29 cellular contexts compared by ENCODE assay signal in genomic region chr5:86780018-86780417, GRCh38.
"Had no signal": no experiment of that assay in that cellular context is flagged by ENCODE, and none has a peak within 500 bp of the region (broad histone marks: within the 10 kb centered on the region; RNA-seq: fewer than 3 reads in every experiment).

No MANE protein-coding gene starts in this region.

- H3K27me3 Mint-ChIP-seq: dendritic cell treated with granulocyte-macrophage colony-stimulating factor and Interleukin-4, amounts not matched to agents 40 ng/mL and 50 ng/mL, for 4 days had no signal

- H3K4me1 ChIP-seq: colonic mucosa, esophagus muscularis mucosa, esophagus squamous epithelium, foreskin keratinocyte, gastrocnemius medialis, gastroesophageal sphincter, heart left ventricle, heart right ventricle had no signal

- H3K4me1 Mint-ChIP-seq: endodermal cell had no signal

- H3K27ac ChIP-seq: colonic mucosa, coronary artery, dorsolateral prefrontal cortex, epithelial cell of prostate, esophagus muscularis mucosa, esophagus squamous epithelium, foreskin keratinocyte, gastrocnemius medialis, gastroesophageal sphincter, heart left ventricle, heart right ventricle had no signal

- H3K27me3 ChIP-seq: colonic mucosa, esophagus muscularis mucosa, esophagus squamous epithelium, foreskin keratinocyte, gastrocnemius medialis, gastroesophageal sphincter, heart left ventricle, heart right ventricle had no signal

- H3K4me3 Mint-ChIP-seq: dendritic cell treated with granulocyte-macrophage colony-stimulating factor and Interleukin-4, amounts not matched to agents 40 ng/mL and 50 ng/mL, for 4 days; effector memory CD8-positive, alpha-beta T cell; endodermal cell had no signal

- FAIRE-seq: colon, endometrium, endothelial cell of umbilical vein, frontal cortex had no signal

- ATAC-seq: effector memory CD8-positive, alpha-beta T cell; esophagus mucosa; foreskin keratinocyte; gastrocnemius medialis; gastroesophageal sphincter; heart left ventricle; heart right ventricle had no signal

- H3K4me3 ChIP-seq: colonic mucosa, coronary artery, dorsolateral prefrontal cortex, esophagus muscularis mucosa, esophagus squamous epithelium, gastrocnemius medialis, gastroesophageal sphincter, heart left ventricle, heart right ventricle had no signal

- H3K36me3 ChIP-seq: colonic mucosa, esophagus muscularis mucosa, esophagus squamous epithelium, gastrocnemius medialis, gastroesophageal sphincter, heart left ventricle, heart right ventricle had no signal

- H3K9me3 ChIP-seq: colonic mucosa, esophagus muscularis mucosa, esophagus squamous epithelium, gastrocnemius medialis, gastroesophageal sphincter had no signal

- H3K9me3 Mint-ChIP-seq: endodermal cell had no signal

- H3K27ac Mint-ChIP-seq: dendritic cell treated with granulocyte-macrophage colony-stimulating factor and Interleukin-4, amounts not matched to agents 40 ng/mL and 50 ng/mL, for 4 days; effector memory CD8-positive, alpha-beta T cell; endodermal cell had no signal

- DNase-seq: colonic mucosa; cortex of kidney; dermis blood vessel endothelial cell; dorsolateral prefrontal cortex; effector CD4-positive, alpha-beta T cell; effector CD8-positive, alpha-beta T cell; effector memory CD4-positive, alpha-beta T cell; effector memory CD8-positive, alpha-beta T cell; endodermal cell; erythroblast; esophagus squamous epithelium; foreskin fibroblast; foreskin keratinocyte; foreskin melanocyte; gastrocnemius medialis; glutamatergic neuron; head of caudate nucleus; heart left ventricle; heart right ventricle had no signal
